ENCODE assay signal across 5 cellular contexts in genomic region chr10:49926-50325, GRCh38. TPM values are rescaled to one million over a fixed set of nuclear protein-coding genes. Genes with fewer than 3 reads are reported as not detected.
"Had no signal": no experiment of that assay in that cellular context is flagged by ENCODE, and none has a peak within 500 bp of the region (broad histone marks: within the 10 kb centered on the region; RNA-seq: fewer than 3 reads in every experiment).

No MANE protein-coding gene starts in this region.

RNA-seq across cellular contexts. Expression of gene TUBB8, which starts 0.8 kb away (rescaled TPM):
- total RNA-seq: LHCN-M2, NCI-H460, OCI-LY7, Peyer's patch, Right ventricle myocardium superior had no signal
